Comparison of ENCODE assay signal across 16 cellular contexts in the genomic region with DNA sequence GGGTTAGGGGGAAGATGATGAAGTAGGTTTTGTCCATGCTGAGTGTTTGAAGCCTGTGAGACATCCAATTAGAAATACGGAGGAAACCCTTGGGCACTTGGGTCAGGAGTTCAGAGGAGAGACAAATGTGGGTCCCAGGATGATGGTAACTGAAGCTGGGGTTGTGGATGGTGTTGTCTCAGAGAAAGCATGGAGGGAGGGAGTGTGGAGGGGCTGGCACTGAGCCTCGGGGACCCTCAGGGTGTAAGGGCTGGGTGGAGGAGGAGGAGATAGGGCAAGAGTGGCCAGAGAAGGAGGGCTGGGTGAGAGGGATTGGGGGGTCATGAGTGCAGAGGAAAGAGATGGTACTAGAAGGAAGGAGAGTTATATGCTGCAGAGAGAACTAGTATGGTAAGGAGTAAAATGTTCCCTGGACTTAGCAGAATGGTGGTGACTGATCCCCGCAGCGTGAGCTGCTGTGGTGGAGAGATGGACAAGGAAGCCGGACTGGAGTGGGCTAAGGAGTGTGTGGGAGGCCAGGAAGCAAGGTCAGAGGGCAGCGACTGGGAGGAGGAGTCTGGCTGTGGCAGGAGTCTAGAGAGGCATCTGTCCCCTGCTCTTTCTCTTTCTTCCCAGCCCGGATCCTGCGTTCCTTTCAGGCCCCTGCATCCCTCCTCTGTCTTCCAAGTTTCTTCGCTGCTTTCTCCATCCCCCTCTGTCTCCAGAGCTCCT. TPM values are rescaled to one million over a fixed set of nuclear protein-coding genes. Genes with fewer than 3 reads are reported as not detected.
DNase-seq lines count a peak whose midpoint lies in the region; ATAC-seq, FAIRE-seq and TF ChIP-seq lines count a peak whose summit lies in the region.
"Had no signal": no experiment of that assay in that cellular context is flagged by ENCODE, and none has a peak within 500 bp of the region (broad histone marks: within the 10 kb centered on the region; RNA-seq: fewer than 3 reads in every experiment).

No MANE protein-coding gene starts in this region.

- TF ChIP-seq POLR2A in sigmoid colon (IDR thresholded peaks at IDR 0.05) = no peak

- no peak overlapping the region for H3K4me3 ChIP-seq in Caco-2 (ENCODE audit: low read depth, low read length)
- peak overlapping the region; percentile 25 for H3K4me3 ChIP-seq in astrocyte (ENCODE audit: insufficient read depth, low read depth, low read length)
- H3K4me3 ChIP-seq in sigmoid colon = no peak overlapping the region

- peaks cover 50% of the 10 kb centered on the region for H3K4me1 ChIP-seq in Caco-2
- H3K4me1 ChIP-seq in astrocyte (ENCODE audit: insufficient read depth, low read length) = peaks cover 83% of the 10 kb centered on the region
- peaks cover 0 to 86% (median 81%) of the 10 kb centered on the region in 4 donors for H3K4me1 ChIP-seq in sigmoid colon

- no peak for FAIRE-seq in astrocyte (lab: Jason Lieb, UNC)

- H3K4me1 Mint-ChIP-seq in Caco-2 (ENCODE audit: low read depth, unreplicated experiment) (peaks cover 46% of the 10 kb centered on the region), astrocyte (ENCODE audit: low read depth, unreplicated experiment) (peaks cover 74% of the 10 kb centered on the region)

- H3K9ac ChIP-seq in astrocyte (ENCODE audit: low read length) = peak overlapping the region; percentile 80

- H3K27ac ChIP-seq in astrocyte (ENCODE audit: low read depth, low read length) (peak overlapping the region; percentile 98), sigmoid colon (peak overlapping the region; percentile 32 to 99 (median 96))

- POLR2A ChIA-PET in Caco-2 (lab: Charles Lee) = no interaction called here

- BruUV-seq in Caco-2 (replicated peaks; lab: Mats Ljungman, UMichigan) = no TSS peak

- intact Hi-C loops in Caco-2 (cut with micrococcal nuclease; ENCODE audit: unreplicated experiment) = no loop called here
- intact Hi-C loops in sigmoid colon (cut with DNase I) = no loop called here

- peaks cover 58% of the 10 kb centered on the region for H3K79me2 ChIP-seq in astrocyte (ENCODE audit: insufficient read depth, low read length)

- H4K20me1 ChIP-seq in astrocyte (ENCODE audit: insufficient read depth, low read length) = peaks cover 10% of the 10 kb centered on the region

- H3K36me3 ChIP-seq in Caco-2 (ENCODE audit: control insufficient read depth, insufficient read depth, low read length) (no peaks in the 10 kb centered on the region), astrocyte (ENCODE audit: insufficient read depth, low read length) (no peaks in the 10 kb centered on the region), sigmoid colon (no peaks in the 10 kb centered on the region)

- H3K9me3 Mint-ChIP-seq in Caco-2 (ENCODE audit: unreplicated experiment) (no peaks in the 10 kb centered on the region), astrocyte (ENCODE audit: unreplicated experiment) (no peaks in the 10 kb centered on the region)
- H3K9me3 Mint-ChIP-seq: activated T-helper 1 cell treated with anti-CD3 and anti-CD28 coated beads, Interleukin-12 subunit alpha, Interleukin-12 subunit beta, Interleukin-2, Interleukin-4 antibody, amounts not matched to agents 30 ng/mL and 10 ng/mL and 1 ng/mL, durations not matched to agents 14 hours and 24 hours and 36 hours; central memory CD8-positive, alpha-beta T cell had no signal

- CTCF ChIA-PET in Caco-2 (lab: Charles Lee) = interaction anchor here (0.6 to 2.4 kb wide), 5 partner anchors 36 to 836 kb away, joined by 3 to 10 read pairs (median 5); a partner anchor contains a TSS

- no peaks in the 10 kb centered on the region for H3K27me3 Mint-ChIP-seq in Caco-2 (ENCODE audit: insufficient read depth, unreplicated experiment)
- no peaks in the 10 kb centered on the region for H3K27me3 Mint-ChIP-seq in astrocyte (ENCODE audit: low read depth, unreplicated experiment)

- H3K36me3 Mint-ChIP-seq in Caco-2 (ENCODE audit: insufficient read depth, unreplicated experiment) (no peaks in the 10 kb centered on the region), astrocyte (ENCODE audit: low read depth, unreplicated experiment) (peaks cover 10% of the 10 kb centered on the region)

- H3K4me3 Mint-ChIP-seq in Caco-2 (ENCODE audit: unreplicated experiment) (no peak overlapping the region), astrocyte (ENCODE audit: unreplicated experiment) (peak overlapping the region; percentile 55)
- H3K4me3 Mint-ChIP-seq: activated T-helper 1 cell treated with anti-CD3 and anti-CD28 coated beads, Interleukin-12 subunit alpha, Interleukin-12 subunit beta, Interleukin-2, Interleukin-4 antibody, amounts not matched to agents 30 ng/mL and 10 ng/mL and 1 ng/mL, durations not matched to agents 14 hours and 24 hours and 36 hours; B cell; central memory CD8-positive, alpha-beta T cell had no signal

- 56 to 62% methylated on average over 9 of the region's 9 CpGs for WGBS in sigmoid colon, 2 donors

- no peak overlapping the region for H2AFZ ChIP-seq in astrocyte (ENCODE audit: low read depth, low read length)

- H3K27me3 ChIP-seq in Caco-2 (replicated peaks; ENCODE audit: control insufficient read depth, insufficient read depth, low read length) = 0 out of 2 replicates have a peak, but pooled peaks cover 1% of the 10 kb centered on the region
- no peaks in the 10 kb centered on the region for H3K27me3 ChIP-seq in astrocyte (ENCODE audit: insufficient read depth, low read length)
- no peaks in the 10 kb centered on the region for H3K27me3 ChIP-seq in sigmoid colon

- H3K9me3 ChIP-seq in Caco-2 (no peaks in the 10 kb centered on the region), astrocyte (ENCODE audit: insufficient read depth, low read depth, low read length) (no peaks in the 10 kb centered on the region), sigmoid colon (no peaks in the 10 kb centered on the region)

- H3K4me2 ChIP-seq in astrocyte (ENCODE audit: low read length) = peak overlapping the region; percentile 89

- H3K27ac Mint-ChIP-seq in Caco-2 (ENCODE audit: unreplicated experiment) = peak overlapping the region; percentile 13
- peak overlapping the region; percentile 95 for H3K27ac Mint-ChIP-seq in astrocyte (ENCODE audit: unreplicated experiment)
- H3K27ac Mint-ChIP-seq: activated T-helper 1 cell treated with anti-CD3 and anti-CD28 coated beads, Interleukin-12 subunit alpha, Interleukin-12 subunit beta, Interleukin-2, Interleukin-4 antibody, amounts not matched to agents 30 ng/mL and 10 ng/mL and 1 ng/mL, durations not matched to agents 14 hours and 24 hours and 36 hours; B cell had no signal

- TF ChIP-seq CTCF in Caco-2 (IDR thresholded peaks at IDR 0.05; ENCODE audit: insufficient read depth in 1 of 2, low read depth in 1 of 2, low read length in 1 of 2, severe bottlenecking in 1 of 2, unreplicated experiment in 1 of 2) (no peak), astrocyte (IDR thresholded peaks at IDR 0.05; ENCODE audit: insufficient read depth, low read depth, low read length) (no peak), sigmoid colon (IDR thresholded peaks at IDR 0.05) (no peak)

- peak in 1 of 2 experiments; percentile 50 for DNase-seq in Caco-2
- DNase-seq in astrocyte (ENCODE audit: low read depth) = peak; percentile 40
- DNase-seq in iris pigment epithelial cell (ENCODE audit: low read depth) = peak; percentile 45
- peak; percentile 67 for DNase-seq in sigmoid colon
- no peak for DNase-seq in stimulated activated CD4-positive, alpha-beta T cell treated with anti-CD3 and anti-CD28 coated beads, Interleukin-4, amount 100 ng/mL, for 24 hours
- no peak for DNase-seq in GF-D8 (lab: John Stamatoyannopoulos, UW)
- no peak for DNase-seq in stimulated activated naive CD8-positive, alpha-beta T cell treated with anti-CD3 and anti-CD28 coated beads, Interleukin-15, Interleukin-2, amounts not matched to agents 100 U/mL and 50 U/mL, for 24 hours
- DNase-seq: activated CD4-positive, CD25-positive, alpha-beta regulatory T cell; left colon; NCI-H1092; NCI-H69; retina had no signal

- TF ChIP-seq EP300 in sigmoid colon (IDR thresholded peaks at IDR 0.05) = no peak

- ATAC-seq in GM18867 (IDR thresholded peaks at IDR 0.05; ENCODE audit: unreplicated experiment) = no peak
- no peak for ATAC-seq in stimulated activated naive CD8-positive, alpha-beta T cell treated with anti-CD3 and anti-CD28 coated beads, Interleukin-15, Interleukin-2, amounts not matched to agents 100 U/mL and 50 U/mL, for 24 hours
- ATAC-seq: left colon had no signal

RNA-seq across cellular contexts. Expression of a gene that starts 3.8 kb away (rescaled TPM):
- total RNA-seq in Caco-2 (2022) (23.4 and 27.3 TPM in 2 replicates), astrocyte (12,796 and 18,656 TPM in 2 replicates), sigmoid colon (100 to 1,000 TPM in 1 of 4 donors, 10 to 100 TPM in 3; 43.6 to 459 (median 71.4) TPM)
- polyA plus RNA-seq in sigmoid colon = 10 to 100 TPM in 2 of 3 donors, 1 to 10 TPM in 1; 7.8 to 96.7 (median 10.2) TPM

RNA-seq across cellular contexts. Expression of a gene that starts 39.5 kb away (rescaled TPM):
- total RNA-seq in Caco-2 (2022) (not detected in 2 replicates), astrocyte (0.32 TPM in 1 of 2 replicates, not detected in the other), sigmoid colon (10 to 100 TPM; 27.3 to 80.1 (median 56.1) TPM)
- 1 to 10 TPM; 2.5 to 7.2 (median 4.6) TPM for polyA plus RNA-seq in sigmoid colon

RNA-seq across cellular contexts. Expression of a gene that starts 54.8 kb away (rescaled TPM):
- total RNA-seq in Caco-2 (2022) (74.8 and 76.2 TPM in 2 replicates), astrocyte (73.6 and 75.9 TPM in 2 replicates), sigmoid colon (10 to 100 TPM; 15.3 to 18.8 (median 16.8) TPM)
- 10 to 100 TPM in 2 of 3 donors, 1 to 10 TPM in 1; 9.0 to 38.7 (median 10.9) TPM for polyA plus RNA-seq in sigmoid colon

Comparison
In these comparisons a context has a peak if more than half of its experiments do, and no peak if none do; other contexts are left out.
1. DNase-seq: peak in astrocyte (single experiment), iris pigment epithelial cell (single experiment) and sigmoid colon (single experiment); none in stimulated activated CD4-positive, alpha-beta T cell treated with anti-CD3 and anti-CD28 coated beads, Interleukin-4, amount 100 ng/mL, for 24 hours (single experiment), GF-D8 (single experiment) and stimulated activated naive CD8-positive, alpha-beta T cell treated with anti-CD3 and anti-CD28 coated beads, Interleukin-15, Interleukin-2, amounts not matched to agents 100 U/mL and 50 U/mL, for 24 hours (single experiment).
2. RNA of a gene that starts 3.8 kb away (total RNA-seq): 12,796 to 18,656 TPM in astrocyte; 43.6 to 459 TPM in sigmoid colon and 23.4 to 27.3 TPM in Caco-2; every median in the first group is over 10 times any median in the second.
3. RNA of a gene that starts 39.5 kb away (total RNA-seq): 27.3 to 80.1 TPM in sigmoid colon; 0.32 TPM in astrocyte and not detected in Caco-2; every median in the first group is over 10 times any median in the second.